Comparison of ENCODE assay signal across 8 cellular contexts in the genomic region with DNA sequence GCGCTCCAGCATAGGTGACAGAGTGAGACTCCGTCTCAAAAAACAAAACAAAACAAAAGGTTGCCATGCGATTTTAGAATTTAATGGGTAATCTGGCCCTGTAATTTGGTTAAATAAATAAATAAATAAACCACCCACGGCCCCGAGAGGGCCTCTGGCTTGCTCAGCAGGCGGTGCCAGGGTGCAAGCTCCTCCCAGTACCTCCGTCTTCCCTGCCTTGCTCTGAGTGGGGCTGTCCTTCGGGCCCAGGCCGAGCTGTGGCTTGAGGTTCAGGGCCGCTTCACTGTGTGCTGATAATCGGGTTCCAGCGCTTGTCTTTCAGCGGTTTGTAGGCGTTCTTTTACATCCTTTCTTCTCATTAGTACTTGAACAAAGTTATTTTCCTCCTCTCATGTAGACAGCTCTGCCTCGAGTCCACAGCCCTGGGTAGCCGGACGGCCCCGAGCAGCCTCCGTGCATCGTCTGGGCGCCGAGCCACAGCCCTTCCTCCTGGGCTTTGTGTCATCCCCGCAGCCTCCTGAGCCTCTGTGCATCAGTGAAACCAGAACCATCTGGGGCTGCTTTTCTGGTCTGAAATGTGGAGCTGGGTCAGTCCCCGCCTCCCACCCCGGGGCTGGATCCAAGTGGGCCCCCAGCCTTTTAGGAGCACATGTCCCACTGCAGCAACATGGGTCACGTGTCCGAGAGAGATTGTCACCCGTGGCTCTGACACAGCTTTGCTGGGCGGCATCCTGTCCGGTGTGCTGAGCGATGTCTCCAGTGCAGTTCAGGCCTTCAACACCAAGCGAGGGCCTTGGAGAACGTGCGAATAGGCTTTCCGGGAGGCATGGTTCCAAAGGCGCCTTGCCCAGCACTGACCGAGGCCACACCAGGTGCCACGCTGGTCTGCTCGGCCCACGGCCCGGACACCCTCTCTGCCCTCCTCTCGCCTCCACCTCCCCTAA.
DNase-seq lines count a peak whose midpoint lies in the region; ATAC-seq and TF ChIP-seq lines count a peak whose summit lies in the region.

No MANE protein-coding gene starts in this region.

- H3K9me2 ChIP-seq in Karpas-422 (replicated peaks; ENCODE audit: insufficient read depth, low read length), result no peaks in the 10 kb centered on the region

- no peak overlapping the region for H3K4me3 ChIP-seq in smooth muscle cell
- H3K4me3 ChIP-seq in Karpas-422 (ENCODE audit: low read length), result no peak overlapping the region

- H3K9me3 ChIP-seq in smooth muscle cell (replicated peaks; ENCODE audit: low read depth) (no peaks in the 10 kb centered on the region), Karpas-422 (ENCODE audit: low read length) (no peaks in the 10 kb centered on the region)

- H3K79me2 ChIP-seq in smooth muscle cell (ENCODE audit: low read depth), result no peaks in the 10 kb centered on the region
- H3K79me2 ChIP-seq in Karpas-422 (ENCODE audit: low read length), result no peaks in the 10 kb centered on the region

- ATAC-seq in activated B cell treated with CpG ODN at 0.5 μM for 24 hours (ENCODE audit: low read depth) (no peak), GM18858 (IDR thresholded peaks at IDR 0.05; ENCODE audit: unreplicated experiment) (no peak), GM19351 (IDR thresholded peaks at IDR 0.05; ENCODE audit: unreplicated experiment) (no peak)

- H2AFZ ChIP-seq in smooth muscle cell (ENCODE audit: low read depth) (no peak overlapping the region), Karpas-422 (ENCODE audit: low read length) (no peak overlapping the region)

- H3K36me3 ChIP-seq in smooth muscle cell (ENCODE audit: low read depth), result no peaks in the 10 kb centered on the region
- no peaks in the 10 kb centered on the region for H3K36me3 ChIP-seq in Karpas-422 (ENCODE audit: insufficient read depth, low read length)

- 83% methylated on average over 42 of the region's 42 CpGs for WGBS in smooth muscle cell (ENCODE audit: low lambda C conversion rate)

- no peak for TF ChIP-seq CTCF in activated B cell treated with CpG ODN at 0.5 μM for 24 hours (IDR thresholded peaks at IDR 0.05)
- TF ChIP-seq CTCF in smooth muscle cell (IDR thresholded peaks at IDR 0.05; ENCODE audit: borderline replicate concordance, insufficient read depth, poor library complexity, severe bottlenecking), result no peak

- DNase-seq in GM03348 (ENCODE audit: low spot score), result peak; percentile 91
- no peak for DNase-seq in activated B cell treated with CpG ODN at 0.5 μM for 24 hours
- peak in 30 of 42 donors; percentile 12 to 87 (median 50) for DNase-seq in head of caudate nucleus
- no peak for DNase-seq in smooth muscle cell (lab: John Stamatoyannopoulos, UW; ENCODE audit: unreplicated experiment)
- no peak for DNase-seq in NCI-H2196 treated with DMSO at 0.1 percent for 48 hours (lab: John Stamatoyannopoulos, UW; ENCODE audit: unreplicated experiment)
- DNase-seq in Karpas-422, result no peak

- H3K4me2 ChIP-seq in smooth muscle cell (no peak overlapping the region), Karpas-422 (ENCODE audit: low read depth, low read length, poor library complexity, severe bottlenecking) (no peak overlapping the region)

- intact Hi-C loops in activated B cell treated with CpG ODN at 0.5 μM for 24 hours (cut with micrococcal nuclease) (loop anchor here (1.0 to 10.0 kb wide), 8 partner anchors 22 to 229 kb away; no protein-coding TSS in a partner anchor), head of caudate nucleus (cut with DNase I) (no loop called here)

- H3F3A ChIP-seq in smooth muscle cell (ENCODE audit: low read depth), result peaks cover 13% of the 10 kb centered on the region

- peaks cover 23% of the 10 kb centered on the region for H3K4me1 Mint-ChIP-seq in activated B cell treated with CpG ODN at 0.5 μM for 24 hours

- POLR2A ChIA-PET in activated B cell treated with CpG ODN at 0.5 μM for 24 hours (lab: Charles Lee), result interaction anchor here (1.3 to 1.8 kb wide), 3 partner anchors 43 to 53 kb away, joined by 4 to 7 read pairs (median 4); no protein-coding TSS in a partner anchor

- H3K4me3 Mint-ChIP-seq in activated B cell treated with CpG ODN at 0.5 μM for 24 hours, result no peak overlapping the region

- no peaks in the 10 kb centered on the region for H3K27me3 Mint-ChIP-seq in activated B cell treated with CpG ODN at 0.5 μM for 24 hours

- CTCF ChIA-PET in activated B cell treated with CpG ODN at 0.5 μM for 24 hours (lab: Charles Lee), result interaction anchor here (1.1 kb wide), 1 partner anchor 22 kb away, joined by 3 read pairs; no protein-coding TSS in a partner anchor

- peak overlapping the region; percentile 24 for H3K27ac Mint-ChIP-seq in activated B cell treated with CpG ODN at 0.5 μM for 24 hours

- no peak overlapping the region for H3K9ac ChIP-seq in smooth muscle cell (ENCODE audit: low read depth)
- no peak overlapping the region for H3K9ac ChIP-seq in Karpas-422 (ENCODE audit: low read length)

- H3K36me3 Mint-ChIP-seq in activated B cell treated with CpG ODN at 0.5 μM for 24 hours (ENCODE audit: low read depth), result peaks cover 10% of the 10 kb centered on the region

- H3K4me1 ChIP-seq in smooth muscle cell (ENCODE audit: low read depth), result peaks cover 12% of the 10 kb centered on the region
- peaks cover 18% of the 10 kb centered on the region for H3K4me1 ChIP-seq in Karpas-422 (ENCODE audit: low read length)

- no peaks in the 10 kb centered on the region for H3K9me3 Mint-ChIP-seq in activated B cell treated with CpG ODN at 0.5 μM for 24 hours

- H4K20me1 ChIP-seq in smooth muscle cell (ENCODE audit: low read depth) (no peaks in the 10 kb centered on the region), Karpas-422 (ENCODE audit: insufficient read depth, low read depth, low read length) (no peaks in the 10 kb centered on the region)

- H3K27me3 ChIP-seq in smooth muscle cell (ENCODE audit: low read depth), result no peaks in the 10 kb centered on the region
- H3K27me3 ChIP-seq in Karpas-422 (ENCODE audit: low read length), result no peaks in the 10 kb centered on the region

- H3K27ac ChIP-seq in smooth muscle cell (ENCODE audit: low read depth) (peak overlapping the region; percentile 96), Karpas-422 (ENCODE audit: low read length) (no peak overlapping the region)

Comparison
In these comparisons a context has a peak if more than half of its experiments do, and no peak if none do; other contexts are left out.
1. DNase-seq: peak in GM03348 (single experiment) and head of caudate nucleus (30 of 42); none in activated B cell treated with CpG ODN at 0.5 μM for 24 hours (single experiment), smooth muscle cell (single experiment), NCI-H2196 treated with DMSO at 0.1 percent for 48 hours (single experiment) and Karpas-422 (single experiment).